14 cellular contexts compared by ENCODE assay signal in the genomic region with DNA sequence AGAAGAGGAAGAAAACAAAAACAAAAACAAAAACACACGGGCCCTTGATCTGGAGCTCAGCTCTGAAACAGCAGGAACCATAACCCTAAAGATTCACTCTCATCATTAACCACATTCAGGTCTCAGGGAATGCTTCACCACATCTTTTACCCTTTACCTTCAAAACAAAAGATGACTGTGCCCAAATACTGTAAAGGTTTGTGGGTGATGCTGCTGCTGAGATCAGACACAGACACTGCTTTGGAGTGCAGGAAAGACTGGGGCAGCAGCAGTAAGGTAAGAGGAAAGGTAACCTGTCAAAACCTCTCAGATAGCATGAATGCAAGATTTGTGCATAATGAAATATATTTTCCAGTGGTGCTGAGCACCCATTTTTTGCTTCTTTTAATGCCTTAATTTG. TPM values are rescaled to one million over a fixed set of nuclear protein-coding genes. Genes with fewer than 3 reads are reported as not detected.
DNase-seq lines count a peak whose midpoint lies in the region; ATAC-seq and TF ChIP-seq lines count a peak whose summit lies in the region.
"Had no signal": no experiment of that assay in that cellular context is flagged by ENCODE, and none has a peak within 500 bp of the region (broad histone marks: within the 10 kb centered on the region; RNA-seq: fewer than 3 reads in every experiment).

No MANE protein-coding gene starts in this region.

- H3K36me3 ChIP-seq in CD4-positive, alpha-beta memory T cell (ENCODE audit: insufficient read depth, low read length) = no peaks in the 10 kb centered on the region
- H3K36me3 ChIP-seq in lower lobe of right lung = peaks cover 6% of the 10 kb centered on the region
- H3K36me3 ChIP-seq: HAP-1 had no signal

- POLR2A ChIA-PET in CD4-positive, alpha-beta memory T cell (lab: Charles Lee; ENCODE audit: partially characterized antibody) = interaction anchor here (1.0 kb wide), 1 partner anchor 76 kb away, joined by 3 read pairs; no protein-coding TSS in a partner anchor
- POLR2A ChIA-PET in T-cell (lab: Charles Lee) = no interaction called here
- POLR2A ChIA-PET in naive thymus-derived CD8-positive, alpha-beta T cell (lab: Charles Lee) = interaction anchor here (0.9 to 2.1 kb wide), 3 partner anchors 99 to 127 kb away, joined by 3 to 4 read pairs (median 4); a partner anchor contains a TSS

- H3K4me3 Mint-ChIP-seq in activated naive CD4-positive, alpha-beta T cell treated with anti-CD3 and anti-CD28 coated beads, Interleukin-2, amount 50 U/mL, for 24 hours = no peak overlapping the region
- no peak overlapping the region for H3K4me3 Mint-ChIP-seq in activated naive CD4-positive, alpha-beta T cell treated with anti-CD3 and anti-CD28 coated beads, Interleukin-2, amount 10 ng/mL, durations not matched to agents 7 days and 5 days
- H3K4me3 Mint-ChIP-seq in CD4-positive, alpha-beta memory T cell = peak overlapping the region in 1 of 8 donors; percentile 17
- no peak overlapping the region for H3K4me3 Mint-ChIP-seq in T-cell
- H3K4me3 Mint-ChIP-seq in naive thymus-derived CD8-positive, alpha-beta T cell = peak overlapping the region in 1 of 10 donors; percentile 14
- H3K4me3 Mint-ChIP-seq: B cell had no signal

- intact Hi-C loops in CD4-positive, alpha-beta memory T cell (cut with micrococcal nuclease) = loop anchor here (5.0 kb wide), 1 partner anchor 84 kb away; no protein-coding TSS in a partner anchor
- intact Hi-C loops in lower lobe of right lung (cut with DNase I) = no loop called here

- H3K9me3 Mint-ChIP-seq in activated naive CD4-positive, alpha-beta T cell treated with anti-CD3 and anti-CD28 coated beads, Interleukin-2, amount 50 U/mL, for 24 hours = no peaks in the 10 kb centered on the region
- peaks cover 18% of the 10 kb centered on the region for H3K9me3 Mint-ChIP-seq in activated naive CD4-positive, alpha-beta T cell treated with anti-CD3 and anti-CD28 coated beads, Interleukin-2, amount 10 ng/mL, durations not matched to agents 7 days and 5 days
- peaks cover 0 to 9% (median 1%) of the 10 kb centered on the region in 8 donors for H3K9me3 Mint-ChIP-seq in CD4-positive, alpha-beta memory T cell
- peaks cover 0 to 6% (median 0%) of the 10 kb centered on the region in 3 donors for H3K9me3 Mint-ChIP-seq in T-cell
- peaks cover 0 to 2% (median 0%) of the 10 kb centered on the region in 9 donors for H3K9me3 Mint-ChIP-seq in naive thymus-derived CD8-positive, alpha-beta T cell

- H3K27ac ChIP-seq in CD4-positive, alpha-beta memory T cell (ENCODE audit: low read depth, low read length) = no peak overlapping the region
- no peak overlapping the region for H3K27ac ChIP-seq in lower lobe of right lung
- H3K27ac ChIP-seq: BLaER1 treated with 17β-estradiol and CSF1 and Interleukin-3, amounts not matched to agents 10 nM and 100 nM; GM23248 had no signal

- H3K4me1 ChIP-seq in CD4-positive, alpha-beta memory T cell (ENCODE audit: insufficient read depth, low read length) = peaks cover 31% of the 10 kb centered on the region
- peaks cover 4% of the 10 kb centered on the region for H3K4me1 ChIP-seq in lower lobe of right lung
- H3K4me1 ChIP-seq: HAP-1 had no signal

- ATAC-seq in T-cell (replicated peaks in 1 of 4) = peak in 2 of 4 experiments; percentile 35 to 45
- ATAC-seq in naive thymus-derived CD8-positive, alpha-beta T cell = peak; percentile 41 to 54
- no peak for ATAC-seq in lower lobe of right lung

- DNase-seq in activated naive CD4-positive, alpha-beta T cell treated with anti-CD3 and anti-CD28 coated beads, Interleukin-2, amount 10 ng/mL, durations not matched to agents 7 days and 5 days = no peak
- DNase-seq in CD4-positive, alpha-beta memory T cell = no peak
- DNase-seq in T-cell (no peak), activated gamma-delta T cell treated with Interleukin-2 at 50 U/mL for 16 hours (no peak), lower lobe of right lung (no peak)
- DNase-seq in naive thymus-derived CD8-positive, alpha-beta T cell = peak in 2 of 10 donors; percentile 6 to 25
- DNase-seq: COR-L47, DMS 273 treated with DMSO at 0.1 percent for 48 hours, GM23248 had no signal

- H3K9me3 ChIP-seq in CD4-positive, alpha-beta memory T cell (ENCODE audit: control insufficient read depth in 1 of 2, low read length in 2 of 2) = no peaks in the 10 kb centered on the region
- no peaks in the 10 kb centered on the region for H3K9me3 ChIP-seq in lower lobe of right lung
- H3K9me3 ChIP-seq: HAP-1 had no signal

- TF ChIP-seq CTCF in lower lobe of right lung (IDR thresholded peaks at IDR 0.05) = no peak

- H3K4me3 ChIP-seq in CD4-positive, alpha-beta memory T cell (ENCODE audit: low read length in 2 of 2) = no peak overlapping the region
- no peak overlapping the region for H3K4me3 ChIP-seq in lower lobe of right lung
- H3K4me3 ChIP-seq: BLaER1 treated with 17β-estradiol and CSF1 and Interleukin-3, amounts not matched to agents 10 nM and 100 nM; GM23248; HAP-1 had no signal

- peaks cover 48% of the 10 kb centered on the region for H3K4me1 Mint-ChIP-seq in activated naive CD4-positive, alpha-beta T cell treated with anti-CD3 and anti-CD28 coated beads, Interleukin-2, amount 50 U/mL, for 24 hours
- H3K4me1 Mint-ChIP-seq in activated naive CD4-positive, alpha-beta T cell treated with anti-CD3 and anti-CD28 coated beads, Interleukin-2, amount 10 ng/mL, durations not matched to agents 7 days and 5 days = peaks cover 34% of the 10 kb centered on the region
- peaks cover 24 to 33% (median 25%) of the 10 kb centered on the region in 4 donors for H3K4me1 Mint-ChIP-seq in CD4-positive, alpha-beta memory T cell
- peaks cover 32 to 45% (median 40%) of the 10 kb centered on the region in 3 donors for H3K4me1 Mint-ChIP-seq in T-cell
- peaks cover 13 to 38% (median 32%) of the 10 kb centered on the region in 4 donors for H3K4me1 Mint-ChIP-seq in naive thymus-derived CD8-positive, alpha-beta T cell

- peak overlapping the region; percentile 4 for H3K27ac Mint-ChIP-seq in activated naive CD4-positive, alpha-beta T cell treated with anti-CD3 and anti-CD28 coated beads, Interleukin-2, amount 50 U/mL, for 24 hours
- no peak overlapping the region for H3K27ac Mint-ChIP-seq in activated naive CD4-positive, alpha-beta T cell treated with anti-CD3 and anti-CD28 coated beads, Interleukin-2, amount 10 ng/mL, durations not matched to agents 7 days and 5 days
- H3K27ac Mint-ChIP-seq in CD4-positive, alpha-beta memory T cell = peak overlapping the region in 5 of 7 donors; percentile 0 to 30 (median 23)
- H3K27ac Mint-ChIP-seq in T-cell = peak overlapping the region; percentile 46 to 71
- H3K27ac Mint-ChIP-seq in naive thymus-derived CD8-positive, alpha-beta T cell = peak overlapping the region in 6 of 10 donors; percentile 19 to 80 (median 76)
- H3K27ac Mint-ChIP-seq: B cell had no signal

- CTCF ChIA-PET in activated naive CD4-positive, alpha-beta T cell treated with anti-CD3 and anti-CD28 coated beads, Interleukin-2, amount 10 ng/mL, durations not matched to agents 7 days and 5 days (lab: Charles Lee) = interaction anchor here (0.9 to 4.5 kb wide), 2 partner anchors 17 to 128 kb away, joined by 3 to 31 read pairs; no protein-coding TSS in a partner anchor
- CTCF ChIA-PET in CD4-positive, alpha-beta memory T cell (lab: Charles Lee; ENCODE audit: partially characterized antibody) = interaction anchor here (1.2 to 2.0 kb wide), 2 partner anchors 124 to 129 kb away, joined by 5 to 7 read pairs; no protein-coding TSS in a partner anchor
- CTCF ChIA-PET in T-cell (lab: Charles Lee) = interaction anchor here in 1 of 2 donors (1.2 kb wide), 1 partner anchor 128 kb away, joined by 4 read pairs; no protein-coding TSS in a partner anchor

- H3K36me3 Mint-ChIP-seq in activated naive CD4-positive, alpha-beta T cell treated with anti-CD3 and anti-CD28 coated beads, Interleukin-2, amount 50 U/mL, for 24 hours = peaks cover 24% of the 10 kb centered on the region
- H3K36me3 Mint-ChIP-seq in activated naive CD4-positive, alpha-beta T cell treated with anti-CD3 and anti-CD28 coated beads, Interleukin-2, amount 10 ng/mL, durations not matched to agents 7 days and 5 days = peaks cover 67% of the 10 kb centered on the region
- H3K36me3 Mint-ChIP-seq in CD4-positive, alpha-beta memory T cell = peaks cover 35% of the 10 kb centered on the region in 2 donors
- H3K36me3 Mint-ChIP-seq in T-cell = peaks cover 47% of the 10 kb centered on the region
- H3K36me3 Mint-ChIP-seq in naive thymus-derived CD8-positive, alpha-beta T cell = peaks cover 6 to 15% (median 11%) of the 10 kb centered on the region in 3 donors

- no peaks in the 10 kb centered on the region for H3K27me3 ChIP-seq in CD4-positive, alpha-beta memory T cell (ENCODE audit: insufficient read depth, low read length)
- H3K27me3 ChIP-seq in lower lobe of right lung (ENCODE audit: low read depth) = no peaks in the 10 kb centered on the region
- H3K27me3 ChIP-seq: BLaER1 treated with 17β-estradiol and CSF1 and Interleukin-3, amounts not matched to agents 10 nM and 100 nM had no signal

- H3K27me3 Mint-ChIP-seq in activated naive CD4-positive, alpha-beta T cell treated with anti-CD3 and anti-CD28 coated beads, Interleukin-2, amount 50 U/mL, for 24 hours = no peaks in the 10 kb centered on the region
- no peaks in the 10 kb centered on the region for H3K27me3 Mint-ChIP-seq in activated naive CD4-positive, alpha-beta T cell treated with anti-CD3 and anti-CD28 coated beads, Interleukin-2, amount 10 ng/mL, durations not matched to agents 7 days and 5 days
- H3K27me3 Mint-ChIP-seq in CD4-positive, alpha-beta memory T cell = no peaks in the 10 kb centered on the region
- H3K27me3 Mint-ChIP-seq in T-cell = no peaks in the 10 kb centered on the region
- no peaks in the 10 kb centered on the region for H3K27me3 Mint-ChIP-seq in naive thymus-derived CD8-positive, alpha-beta T cell
- H3K27me3 Mint-ChIP-seq: B cell had no signal

RNA-seq across cellular contexts. Expression of a gene that starts 3.9 kb away (rescaled TPM):
- 10 to 100 TPM; 10.0 to 10.3 TPM for total RNA-seq in CD4-positive, alpha-beta memory T cell
- under 1 TPM; 0.39 to 0.77 TPM for polyA plus RNA-seq in CD4-positive, alpha-beta memory T cell
- total RNA-seq in T-cell (1 to 10 TPM; 5.3 to 8.4 (median 6.5) TPM), lower lobe of right lung (6.8 TPM)
- total RNA-seq in naive thymus-derived CD8-positive, alpha-beta T cell = 1 to 10 TPM; 5.9 to 8.4 TPM
- 1 to 10 TPM; 1.6 to 1.9 (median 1.9) TPM for polyA plus RNA-seq in naive thymus-derived CD8-positive, alpha-beta T cell
- total RNA-seq: A172 had no signal

Comparison
In these comparisons a context has a peak if more than half of its experiments do, and no peak if none do; other contexts are left out.
1. ATAC-seq: peak in naive thymus-derived CD8-positive, alpha-beta T cell (2 of 2); none in lower lobe of right lung (0 of 2).
2. POLR2A ChIA-PET loops: an anchor here in CD4-positive, alpha-beta memory T cell (1.0 kb wide) and naive thymus-derived CD8-positive, alpha-beta T cell (0.9 to 2.1 kb wide); none called in T-cell.